ENCODE assay signal across 12 cellular contexts in the genomic region with DNA sequence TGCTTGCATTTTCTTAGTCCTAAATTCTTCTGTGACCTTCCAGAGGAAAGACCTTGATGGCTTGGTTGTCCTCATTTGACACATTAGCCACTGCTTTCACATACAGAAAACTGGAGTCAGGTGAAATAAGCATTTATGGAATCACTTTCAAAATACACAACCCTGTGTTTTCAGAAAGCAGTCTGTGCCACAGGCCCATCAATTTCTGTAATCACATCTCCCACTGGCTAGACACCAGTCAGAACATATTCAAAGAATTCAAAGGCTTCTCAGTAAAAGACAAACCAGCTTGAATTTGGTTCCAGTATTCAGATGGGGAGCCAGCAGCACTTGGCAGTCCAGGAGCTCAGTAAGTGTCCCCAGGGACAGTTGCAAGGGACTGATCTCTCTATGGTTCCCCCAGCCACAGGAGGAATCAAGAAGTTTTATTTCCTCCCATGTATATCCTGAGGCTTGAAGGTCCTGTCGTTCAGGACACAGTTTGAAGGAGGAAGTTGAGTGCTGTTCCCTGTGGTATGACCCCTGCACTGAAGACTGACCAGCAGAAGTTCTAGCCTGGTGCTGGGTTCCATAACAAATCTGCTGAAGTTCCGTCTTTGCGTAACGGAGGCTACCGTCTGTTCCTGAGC.
DNase-seq lines count a peak whose midpoint lies in the region; ATAC-seq, FAIRE-seq and TF ChIP-seq lines count a peak whose summit lies in the region.
"Had no signal": no experiment of that assay in that cellular context is flagged by ENCODE, and none has a peak within 500 bp of the region (broad histone marks: within the 10 kb centered on the region; RNA-seq: fewer than 3 reads in every experiment).

No MANE protein-coding gene starts in this region.

- H3F3A ChIP-seq in OCI-LY1 (ENCODE audit: insufficient read depth, low read length) = no peaks in the 10 kb centered on the region

- peak overlapping the region in 3 of 11 experiments; percentile 6 to 16 (median 7); a peak in 2 of 22 replicates for H3K9ac ChIP-seq in BLaER1 treated with 17β-estradiol and CSF1 and Interleukin-3, amounts not matched to agents 10 nM and 100 nM
- H3K9ac ChIP-seq in OCI-LY1 (ENCODE audit: low read length) = no peak overlapping the region; the same call in 1 of the 2 replicates

- DNase-seq in pancreas = no peak
- DNase-seq in stimulated activated CD4-positive, alpha-beta T cell treated with anti-CD3 and anti-CD28 coated beads, Interleukin-15, amount 100 ng/mL, for 24 hours = no peak
- DNase-seq in NCI-H2029 (lab: John Stamatoyannopoulos, UW) = no peak
- no peak for DNase-seq in retina
- DNase-seq: activated CD4-positive, alpha-beta T cell treated with anti-CD3 and anti-CD28 coated beads, Interleukin-2, amount 10 ng/mL, durations not matched to agents 7 days and 5 days; BE2C; NCI-H187; NCI-H526 treated with DMSO at 0.1 percent for 48 hours had no signal

- H3K9me2 ChIP-seq in OCI-LY1 (ENCODE audit: low read depth, low read length) = no peaks in the 10 kb centered on the region

- 83 to 87% methylated on average over 5 of the region's 5 CpGs for WGBS in esophagus, 2 donors
- 87 to 90% methylated on average over 5 of the region's 5 CpGs for WGBS in pancreas, 2 donors

- no peak overlapping the region for H3K4me3 ChIP-seq in BLaER1 treated with 17β-estradiol and CSF1 and Interleukin-3, amounts not matched to agents 10 nM and 100 nM
- H3K4me3 ChIP-seq in OCI-LY1 (ENCODE audit: low read depth, low read length, poor library complexity, severe bottlenecking) (no peak overlapping the region), esophagus (ENCODE audit: low read depth in 1 of 2, low read length in 2 of 2) (no peak overlapping the region), pancreas (no peak overlapping the region)

- H4K20me1 ChIP-seq in BLaER1 treated with 17β-estradiol and CSF1 and Interleukin-3, amounts not matched to agents 10 nM and 100 nM = no peaks in the 10 kb centered on the region
- no peaks in the 10 kb centered on the region for H4K20me1 ChIP-seq in OCI-LY1 (ENCODE audit: insufficient read depth, low read length)

- H3K27me3 ChIP-seq in BLaER1 treated with 17β-estradiol and CSF1 and Interleukin-3, amounts not matched to agents 10 nM and 100 nM = no peaks in the 10 kb centered on the region
- H3K27me3 ChIP-seq in OCI-LY1 (ENCODE audit: insufficient read depth, low read length) (no peaks in the 10 kb centered on the region), esophagus (ENCODE audit: control insufficient read depth in 1 of 2, insufficient read depth in 2 of 2, low read length in 2 of 2) (no peaks in the 10 kb centered on the region), pancreas (no peaks in the 10 kb centered on the region)
- H3K27me3 ChIP-seq: BE2C had no signal

- intact Hi-C loops in pancreas (cut with DNase I) = no loop called here

- FAIRE-seq in pancreas (lab: Jason Lieb, UNC) = no peak

- peaks cover 12 to 24% (median 19%) of the 10 kb centered on the region in 11 experiments; a peak in 20 of 22 replicates for H3K9me3 ChIP-seq in BLaER1 treated with 17β-estradiol and CSF1 and Interleukin-3, amounts not matched to agents 10 nM and 100 nM (replicated peaks in 1 of 11)
- H3K9me3 ChIP-seq in OCI-LY1 (ENCODE audit: low read length) (peaks cover 7% of the 10 kb centered on the region), esophagus (ENCODE audit: control insufficient read depth in 2 of 2, insufficient read depth in 1 of 2, low read depth in 1 of 2, low read length in 1 of 2) (no peaks in the 10 kb centered on the region), pancreas (no peaks in the 10 kb centered on the region)
- H3K9me3 ChIP-seq: BE2C had no signal

- no peak overlapping the region for H2AFZ ChIP-seq in OCI-LY1 (ENCODE audit: low read length)

- H3K4me1 ChIP-seq in BLaER1 treated with 17β-estradiol and CSF1 and Interleukin-3, amounts not matched to agents 10 nM and 100 nM = peaks cover 22 to 63% (median 47%) of the 10 kb centered on the region in 10 experiments
- peaks cover 45% of the 10 kb centered on the region for H3K4me1 ChIP-seq in OCI-LY1 (ENCODE audit: insufficient read depth, low read length, severe bottlenecking)
- peaks cover 0 to 6% of the 10 kb centered on the region in 2 donors for H3K4me1 ChIP-seq in esophagus (ENCODE audit: control insufficient read depth in 2 of 2, insufficient read depth in 2 of 2, low read length in 1 of 2)
- peaks cover 0 to 7% (median 5%) of the 10 kb centered on the region in 3 donors for H3K4me1 ChIP-seq in pancreas
- H3K4me1 ChIP-seq: BE2C had no signal

- peak overlapping the region; percentile 32 to 73 (median 60) for H3K4me2 ChIP-seq in BLaER1 treated with 17β-estradiol and CSF1 and Interleukin-3, amounts not matched to agents 10 nM and 100 nM
- H3K4me2 ChIP-seq in OCI-LY1 (ENCODE audit: low read length) = no peak overlapping the region

- H3K27ac ChIP-seq in BLaER1 treated with 17β-estradiol and CSF1 and Interleukin-3, amounts not matched to agents 10 nM and 100 nM = peak overlapping the region in 8 of 11 experiments; percentile 1 to 44 (median 28); a peak in 12 of 22 replicates
- H3K27ac ChIP-seq in OCI-LY1 (ENCODE audit: low read depth, low read length, poor library complexity, severe bottlenecking) = peak overlapping the region; percentile 51
- peak overlapping the region; percentile 36 to 85 for H3K27ac ChIP-seq in esophagus (ENCODE audit: low read depth in 2 of 2, low read length in 1 of 2)
- peak overlapping the region in 1 of 4 donors; percentile 3 for H3K27ac ChIP-seq in pancreas

- TF ChIP-seq CTCF in OCI-LY1 (IDR thresholded peaks at IDR 0.05; ENCODE audit: low read length) (no peak), pancreas (IDR thresholded peaks at IDR 0.05) (no peak)

- H3K79me2 ChIP-seq in OCI-LY1 (ENCODE audit: insufficient read depth, low read length) = no peaks in the 10 kb centered on the region

- H3K36me3 ChIP-seq in BLaER1 treated with 17β-estradiol and CSF1 and Interleukin-3, amounts not matched to agents 10 nM and 100 nM = no peaks in the 10 kb centered on the region; a peak in 2 of 22 replicates
- H3K36me3 ChIP-seq in OCI-LY1 (ENCODE audit: insufficient read depth, low read length) (no peaks in the 10 kb centered on the region; the same call in 1 of the 2 replicates), esophagus (ENCODE audit: control insufficient read depth in 2 of 2, insufficient read depth in 2 of 2, low read length in 1 of 2) (no peaks in the 10 kb centered on the region), pancreas (no peaks in the 10 kb centered on the region)
- H3K36me3 ChIP-seq: BE2C had no signal

- ATAC-seq in pancreas (peak in 3 of 4 donors; percentile 20 to 59 (median 37)), HG02623 (IDR thresholded peaks at IDR 0.05; ENCODE audit: unreplicated experiment) (no peak)
